1 cellular context compared by ENCODE assay signal in genomic region chr12:120457133-120457532, GRCh38.
TF ChIP-seq lines count a peak whose summit lies in the region.

No MANE protein-coding gene starts in this region.

TF ChIP-seq in GM23338, 12 proteins besides CTCF, POLR2A, EP300 and RAD21:
- no peak for TF ChIP-seq EZH2phosphoT487 (IDR thresholded peaks at IDR 0.05; ENCODE audit: unreplicated experiment)
- TF ChIP-seq ZNF114 (CRISPR knock-in tag; IDR thresholded peaks at IDR 0.05), result no peak
